Comparison of ENCODE assay signal across 21 cellular contexts in genomic region chr7:152870106-152870693, GRCh38.
"Had no signal": no experiment of that assay in that cellular context is flagged by ENCODE, and none has a peak within 500 bp of the region (broad histone marks: within the 10 kb centered on the region; RNA-seq: fewer than 3 reads in every experiment).

No MANE protein-coding gene starts in this region.

- H3K27ac Mint-ChIP-seq: immature natural killer cell; naive thymus-derived CD4-positive, alpha-beta T cell; stimulated activated naive B cell treated with anti-CD40 and anti-IgM and Interleukin-4, amounts not matched to agents 10 μg/mL and 1 μg/mL and 100 μg/mL, for 72 hours; stimulated activated naive CD8-positive, alpha-beta T cell treated with anti-CD3 and anti-CD28 coated beads, Interleukin-15, Interleukin-2, amounts not matched to agents 100 ng/mL and 50 ng/mL, for 24 hours had no signal

- H3K27me3 ChIP-seq: pancreas, right lobe of liver, suprapubic skin, transverse colon had no signal

- H3K4me1 ChIP-seq: pancreas, right lobe of liver, suprapubic skin, transverse colon had no signal

- ATAC-seq: left lobe of liver; naive thymus-derived CD4-positive, alpha-beta T cell; pancreas; right lobe of liver; stimulated activated naive B cell treated with anti-CD40 and anti-IgM and Interleukin-4, amounts not matched to agents 10 μg/mL and 1 μg/mL and 100 μg/mL, for 72 hours had no signal

- H3K27ac ChIP-seq: coronary artery, pancreas, right lobe of liver, suprapubic skin, transverse colon had no signal

- H3K4me3 ChIP-seq: coronary artery, pancreas, right lobe of liver, suprapubic skin, transverse colon had no signal

- H3K27me3 Mint-ChIP-seq: naive thymus-derived CD4-positive, alpha-beta T cell; stimulated activated naive B cell treated with anti-CD40 and anti-IgM and Interleukin-4, amounts not matched to agents 10 μg/mL and 1 μg/mL and 100 μg/mL, for 72 hours; stimulated activated naive CD8-positive, alpha-beta T cell treated with anti-CD3 and anti-CD28 coated beads, Interleukin-15, Interleukin-2, amounts not matched to agents 100 ng/mL and 50 ng/mL, for 24 hours had no signal

- H3K9me3 ChIP-seq: pancreas, right lobe of liver, suprapubic skin, transverse colon had no signal

- H3K36me3 ChIP-seq: pancreas, right lobe of liver, transverse colon had no signal

- H3K4me3 Mint-ChIP-seq: immature natural killer cell; naive thymus-derived CD4-positive, alpha-beta T cell; stimulated activated naive B cell treated with anti-CD40 and anti-IgM and Interleukin-4, amounts not matched to agents 10 μg/mL and 1 μg/mL and 100 μg/mL, for 72 hours; stimulated activated naive CD8-positive, alpha-beta T cell treated with anti-CD3 and anti-CD28 coated beads, Interleukin-15, Interleukin-2, amounts not matched to agents 100 ng/mL and 50 ng/mL, for 24 hours had no signal

- H3K36me3 Mint-ChIP-seq: immature natural killer cell had no signal

- H3K4me1 Mint-ChIP-seq: immature natural killer cell had no signal

- DNase-seq: dermis blood vessel endothelial cell; effector memory CD4-positive, alpha-beta T cell; erythroblast; hypothalamus; immature natural killer cell; islet precursor cell; mesenchymal stem cell; midbrain; naive thymus-derived CD4-positive, alpha-beta T cell; occipital lobe; small intestine; stimulated activated CD4-positive, alpha-beta T cell treated with anti-CD3 and anti-CD28 coated beads, Interleukin-15, amount 100 ng/mL, for 24 hours; stimulated activated CD4-positive, alpha-beta T cell treated with anti-CD3 and anti-CD28 coated beads, Interleukin-2, amount 100 ng/mL, for 48 hours; stimulated activated naive B cell treated with anti-CD40 and anti-IgM and Interleukin-4, amounts not matched to agents 10 μg/mL and 1 μg/mL and 100 μg/mL, for 72 hours; transverse colon had no signal
